ENCODE assay signal across 21 cellular contexts in genomic region chr5:54834121-54834842, GRCh38.
DNase-seq lines count a peak whose midpoint lies in the region; ATAC-seq and TF ChIP-seq lines count a peak whose summit lies in the region.
"Had no signal": no experiment of that assay in that cellular context is flagged by ENCODE, and none has a peak within 500 bp of the region (broad histone marks: within the 10 kb centered on the region; RNA-seq: fewer than 3 reads in every experiment).

No MANE protein-coding gene starts in this region.

- WGBS in right lobe of liver (ENCODE audit: insufficient coverage, low coverage, low lambda C conversion rate, missing lambda C conversion rate), result 40% methylated on average over 8 of the region's 9 CpGs

- H3K27ac ChIP-seq in right lobe of liver, result peak overlapping the region in 1 of 3 donors; percentile 3
- H3K27ac ChIP-seq in tibial artery, result peak overlapping the region; percentile 54 to 59

- intact Hi-C loops in Right ventricle myocardium inferior (cut with DNase I), result loop anchor here (5.0 kb wide), 1 partner anchor 112 kb away; no protein-coding TSS in a partner anchor
- intact Hi-C loops in cardiac septum (cut with DNase I), result loop anchor here (5.0 kb wide), 2 partner anchors 42 to 112 kb away; no protein-coding TSS in a partner anchor
- intact Hi-C loops in right lobe of liver (cut with DNase I), result no loop called here
- intact Hi-C loops in tibial artery (cut with DNase I; ENCODE audit: low total_unique reads), result no loop called here
- intact Hi-C loops in posterior cingulate gyrus (cut with DNase I), result no loop called here

- ATAC-seq in Right ventricle myocardium inferior, result peak; percentile 89
- peak; percentile 67 to 83 (median 71) for ATAC-seq in right lobe of liver
- no peak for ATAC-seq in GM21515 (IDR thresholded peaks at IDR 0.05; ENCODE audit: unreplicated experiment)
- no peak for ATAC-seq in activated CD8-positive, alpha-beta T cell treated with anti-CD3 and anti-CD28 coated beads, Interleukin-2, amount 10 ng/mL, durations not matched to agents 7 days and 5 days
- ATAC-seq: GM12878, HCT116, left colon, mucosa of descending colon had no signal

- H3K4me3 ChIP-seq in right lobe of liver (no peak overlapping the region), tibial artery (no peak overlapping the region)
- H3K4me3 ChIP-seq: GM12878, mucosa of descending colon had no signal

- peaks cover 17% of the 10 kb centered on the region for H3K27me3 Mint-ChIP-seq in activated CD8-positive, alpha-beta T cell treated with anti-CD3 and anti-CD28 coated beads, Interleukin-2, amount 10 ng/mL, durations not matched to agents 7 days and 5 days (ENCODE audit: low read depth)
- H3K27me3 Mint-ChIP-seq: activated T-cell treated with anti-CD3 and anti-CD28 coated beads, Interleukin-2, amount 50 U/mL, for 24 hours had no signal

- POLR2A ChIA-PET in activated CD8-positive, alpha-beta T cell treated with anti-CD3 and anti-CD28 coated beads, Interleukin-2, amount 10 ng/mL, durations not matched to agents 7 days and 5 days (lab: Charles Lee), result interaction anchor here (1.1 kb wide), 1 partner anchor 11 kb away, joined by 3 read pairs; no protein-coding TSS in a partner anchor

- TF ChIP-seq POLR2A in right lobe of liver (IDR thresholded peaks at IDR 0.05), result no peak

- peaks cover 0 to 44% (median 2%) of the 10 kb centered on the region in 4 donors for H3K4me1 ChIP-seq in right lobe of liver
- H3K4me1 ChIP-seq in tibial artery, result peaks cover 0 to 73% (median 4%) of the 10 kb centered on the region in 4 donors

- H3K36me3 ChIP-seq in right lobe of liver (no peaks in the 10 kb centered on the region), tibial artery (no peaks in the 10 kb centered on the region)

- TF ChIP-seq CTCF in right lobe of liver (IDR thresholded peaks at IDR 0.05) (no peak), tibial artery (IDR thresholded peaks at IDR 0.05) (no peak)

- H3K4me1 Mint-ChIP-seq in activated CD8-positive, alpha-beta T cell treated with anti-CD3 and anti-CD28 coated beads, Interleukin-2, amount 10 ng/mL, durations not matched to agents 7 days and 5 days (ENCODE audit: low read depth), result no peaks in the 10 kb centered on the region

- no peak overlapping the region for H3K4me3 Mint-ChIP-seq in activated CD8-positive, alpha-beta T cell treated with anti-CD3 and anti-CD28 coated beads, Interleukin-2, amount 10 ng/mL, durations not matched to agents 7 days and 5 days
- H3K4me3 Mint-ChIP-seq: activated T-cell treated with anti-CD3 and anti-CD28 coated beads, Interleukin-2, amount 50 U/mL, for 24 hours; neural crest cell had no signal

- no peaks in the 10 kb centered on the region for H3K9me3 ChIP-seq in right lobe of liver
- H3K9me3 ChIP-seq in tibial artery, result no peaks in the 10 kb centered on the region
- H3K9me3 ChIP-seq: mucosa of descending colon had no signal

- H3K27me3 ChIP-seq in right lobe of liver (no peaks in the 10 kb centered on the region), tibial artery (no peaks in the 10 kb centered on the region)

- no peaks in the 10 kb centered on the region for H3K36me3 Mint-ChIP-seq in activated CD8-positive, alpha-beta T cell treated with anti-CD3 and anti-CD28 coated beads, Interleukin-2, amount 10 ng/mL, durations not matched to agents 7 days and 5 days (ENCODE audit: low read depth)

- H3K9me3 Mint-ChIP-seq in activated CD8-positive, alpha-beta T cell treated with anti-CD3 and anti-CD28 coated beads, Interleukin-2, amount 10 ng/mL, durations not matched to agents 7 days and 5 days (ENCODE audit: insufficient read depth), result no peaks in the 10 kb centered on the region
- H3K9me3 Mint-ChIP-seq: activated T-cell treated with anti-CD3 and anti-CD28 coated beads, Interleukin-2, amount 50 U/mL, for 24 hours; neural crest cell had no signal

- CTCF ChIA-PET in activated CD8-positive, alpha-beta T cell treated with anti-CD3 and anti-CD28 coated beads, Interleukin-2, amount 10 ng/mL, durations not matched to agents 7 days and 5 days (lab: Charles Lee), result interaction anchor here (1.0 to 2.4 kb wide), 4 partner anchors 10 to 317 kb away, joined by 3 to 13 read pairs (median 6); partner anchors contain the start of gene SNX18

- peak; percentile 65 for DNase-seq in Right ventricle myocardium inferior (ENCODE audit: missing footprints)
- DNase-seq in cardiac septum (ENCODE audit: low spot score), result no peak
- peak; percentile 36 for DNase-seq in fibroblast of gingiva (ENCODE audit: low read depth)
- peak; percentile 46 to 75 (median 59) for DNase-seq in right lobe of liver
- DNase-seq in tibial artery, result peak; percentile 24 to 72
- no peak for DNase-seq in activated CD8-positive, alpha-beta T cell treated with anti-CD3 and anti-CD28 coated beads, Interleukin-2, amount 10 ng/mL, durations not matched to agents 7 days and 5 days
- DNase-seq in posterior cingulate gyrus, result no peak
- DNase-seq: activated naive CD4-positive, alpha-beta T cell; activated T-cell treated with anti-CD3 and anti-CD28 coated beads, Interleukin-2, amount 50 U/mL, for 24 hours; DND-41; head of caudate nucleus; Kasumi-1; left colon; mucosa of descending colon; NCI-H1694; NCI-H510A treated with DMSO at 0.1 percent for 48 hours; substantia nigra had no signal

- no peak overlapping the region for H3K27ac Mint-ChIP-seq in activated CD8-positive, alpha-beta T cell treated with anti-CD3 and anti-CD28 coated beads, Interleukin-2, amount 10 ng/mL, durations not matched to agents 7 days and 5 days
- H3K27ac Mint-ChIP-seq: activated T-cell treated with anti-CD3 and anti-CD28 coated beads, Interleukin-2, amount 50 U/mL, for 24 hours had no signal

Comparison
In these comparisons a context has a peak if more than half of its experiments do, and no peak if none do; other contexts are left out.
1. DNase-seq: peak in Right ventricle myocardium inferior (single experiment), fibroblast of gingiva (single experiment), right lobe of liver (3 of 3) and tibial artery (2 of 2); none in cardiac septum (single experiment), activated CD8-positive, alpha-beta T cell treated with anti-CD3 and anti-CD28 coated beads, Interleukin-2, amount 10 ng/mL, durations not matched to agents 7 days and 5 days (single experiment) and posterior cingulate gyrus (0 of 10).
2. ATAC-seq: peak in Right ventricle myocardium inferior (single experiment) and right lobe of liver (4 of 4); none in GM21515 (single experiment) and activated CD8-positive, alpha-beta T cell treated with anti-CD3 and anti-CD28 coated beads, Interleukin-2, amount 10 ng/mL, durations not matched to agents 7 days and 5 days (single experiment).
3. intact Hi-C loops: an anchor here in Right ventricle myocardium inferior (5.0 kb wide) and cardiac septum (5.0 kb wide); none called in right lobe of liver, tibial artery and posterior cingulate gyrus.